8 cellular contexts compared by ENCODE assay signal in genomic region chr15:24772709-24773373, GRCh38.
DNase-seq lines count a peak whose midpoint lies in the region; ATAC-seq and TF ChIP-seq lines count a peak whose summit lies in the region.

No MANE protein-coding gene starts in this region.

- peaks cover 2% of the 10 kb centered on the region for H3K36me3 Mint-ChIP-seq in T-cell
- H3K36me3 Mint-ChIP-seq in progenitor cell of endocrine pancreas (ENCODE audit: insufficient read depth) = no peaks in the 10 kb centered on the region

- H3K9me3 Mint-ChIP-seq in T-cell = peaks cover 17 to 51% (median 24%) of the 10 kb centered on the region in 3 donors
- H3K9me3 Mint-ChIP-seq in progenitor cell of endocrine pancreas (ENCODE audit: low read depth) = peaks cover 23% of the 10 kb centered on the region

- TF ChIP-seq CTCF in progenitor cell of endocrine pancreas (IDR thresholded peaks at IDR 0.05; ENCODE audit: unreplicated experiment) (no peak), tibial artery (IDR thresholded peaks at IDR 0.05) (no peak)

- H3K9me3 ChIP-seq in tibial artery = peaks cover 0 to 13% (median 7%) of the 10 kb centered on the region in 3 donors

- ATAC-seq in GM18519 (IDR thresholded peaks at IDR 0.05; ENCODE audit: low FRiP score, unreplicated experiment) (peak; percentile 81), T-cell (replicated peaks in 1 of 4) (peak; percentile 50 to 93 (median 68)), left ventricle myocardium superior (peak; percentile 100), GM18868 (IDR thresholded peaks at IDR 0.05; ENCODE audit: unreplicated experiment) (no peak), HG03571 (IDR thresholded peaks at IDR 0.05; ENCODE audit: unreplicated experiment) (no peak)

- peak overlapping the region; percentile 30 to 72 for H3K27ac Mint-ChIP-seq in T-cell
- H3K27ac Mint-ChIP-seq in progenitor cell of endocrine pancreas = peak overlapping the region; percentile 99

- H3K27me3 Mint-ChIP-seq in T-cell (peaks cover 6 to 7% of the 10 kb centered on the region in 2 donors), progenitor cell of endocrine pancreas (peaks cover 16% of the 10 kb centered on the region)

- H3K4me1 ChIP-seq in tibial artery = no peaks in the 10 kb centered on the region

- peaks cover 2 to 6% (median 5%) of the 10 kb centered on the region in 3 donors for H3K4me1 Mint-ChIP-seq in T-cell
- H3K4me1 Mint-ChIP-seq in progenitor cell of endocrine pancreas (ENCODE audit: low read depth) = peaks cover 2% of the 10 kb centered on the region

- CTCF ChIA-PET in T-cell (lab: Charles Lee) = no interaction called here

- H3K27ac ChIP-seq in tibial artery = peak overlapping the region; percentile 19 to 23

- peak overlapping the region; percentile 41 to 52 for H3K4me3 ChIP-seq in tibial artery

- DNase-seq in T-cell (peak in 33 of 34 experiments; percentile 4 to 78 (median 58)), amygdala (lab: John Stamatoyannopoulos, UW) (peak in 54 of 56 donors; percentile 2 to 87 (median 56)), left ventricle myocardium superior (peak; percentile 82), progenitor cell of endocrine pancreas (ENCODE audit: low spot score, unreplicated experiment) (peak; percentile 68), tibial artery (peak; percentile 24 to 81)

- intact Hi-C loops in left ventricle myocardium superior (cut with micrococcal nuclease) = no loop called here
- intact Hi-C loops in tibial artery (cut with DNase I; ENCODE audit: low total_unique reads) = no loop called here

- H3K36me3 ChIP-seq in tibial artery = no peaks in the 10 kb centered on the region

- POLR2A ChIA-PET in T-cell (lab: Charles Lee) = no interaction called here

- peaks cover 0 to 2% of the 10 kb centered on the region in 2 donors for H3K27me3 ChIP-seq in tibial artery

- peak overlapping the region; percentile 77 to 85 (median 83) for H3K4me3 Mint-ChIP-seq in T-cell
- H3K4me3 Mint-ChIP-seq in progenitor cell of endocrine pancreas (ENCODE audit: low read depth) = peak overlapping the region; percentile 97

Comparison
In these comparisons a context has a peak if more than half of its experiments do, and no peak if none do; other contexts are left out.
1. ATAC-seq: peak in GM18519 (single experiment), T-cell (4 of 4) and left ventricle myocardium superior (single experiment); none in GM18868 (single experiment) and HG03571 (single experiment).
2. Peak in every context shown above with its lines, with median percentiles within 50 percentile points of each other: DNase-seq.